Comparison of ENCODE assay signal across 1 cellular context in genomic region chr6:102766946-102767345, GRCh38.
TF ChIP-seq lines count a peak whose summit lies in the region.

No MANE protein-coding gene starts in this region.

TF ChIP-seq in HepG2, 621 proteins besides CTCF, POLR2A, EP300 and RAD21 (continued from another document):
- no peak for TF ChIP-seq BHLHE40 (IDR thresholded peaks at IDR 0.05; ENCODE audit: low read length)
- TF ChIP-seq ZNF10 (CRISPR knock-in tag; IDR thresholded peaks at IDR 0.05; ENCODE audit: borderline replicate concordance, low read depth): no peak
- no peak for TF ChIP-seq RFX3 (CRISPR knock-in tag; IDR thresholded peaks at IDR 0.05)
- TF ChIP-seq TOE1 (CRISPR knock-in tag; IDR thresholded peaks at IDR 0.05): no peak
- TF ChIP-seq NFIB (CRISPR knock-in tag; IDR thresholded peaks at IDR 0.05; ENCODE audit: borderline replicate concordance): no peak
- no peak for TF ChIP-seq MTF2 (CRISPR knock-in tag; IDR thresholded peaks at IDR 0.05; ENCODE audit: borderline replicate concordance)
- TF ChIP-seq SALL1 (CRISPR knock-in tag; IDR thresholded peaks at IDR 0.05): no peak
- no peak for TF ChIP-seq ZNF558 (CRISPR knock-in tag; IDR thresholded peaks at IDR 0.05; ENCODE audit: borderline replicate concordance)
- no peak for TF ChIP-seq ZNF850 (CRISPR knock-in tag; conservative IDR thresholded peaks at IDR 0.05)
